7 cellular contexts compared by ENCODE assay signal in genomic region chr21:6138244-6139136, GRCh38.
DNase-seq lines count a peak whose midpoint lies in the region; ATAC-seq and TF ChIP-seq lines count a peak whose summit lies in the region.
"Not testable (repeated sequence)": the region's sequence is repeated elsewhere in the genome, so short reads cannot be mapped to it uniquely, and the experiment has no call there.

No MANE protein-coding gene starts in this region.

- not testable (repeated sequence) for H3K36me3 Mint-ChIP-seq in activated CD8-positive, alpha-beta T cell treated with anti-CD3 and anti-CD28 coated beads, Interleukin-2, amount 10 ng/mL, durations not matched to agents 7 days and 5 days (ENCODE audit: low read depth); central memory CD8-positive, alpha-beta T cell (ENCODE audit: insufficient read depth)

- H3K27ac Mint-ChIP-seq in activated CD8-positive, alpha-beta T cell treated with anti-CD3 and anti-CD28 coated beads, Interleukin-2, amount 10 ng/mL, durations not matched to agents 7 days and 5 days; central memory CD8-positive, alpha-beta T cell (ENCODE audit: low read depth): not testable (repeated sequence)

- H3K9me3 ChIP-seq in left lung: not testable (repeated sequence)

- TF ChIP-seq CTCF in left lung (IDR thresholded peaks at IDR 0.05): not testable (repeated sequence)

- H3K27ac ChIP-seq in left lung: not testable (repeated sequence)

- H3K27me3 ChIP-seq in left lung: not testable (repeated sequence)

- intact Hi-C loops in left lung (cut with DNase I); sciatic nerve (cut with DNase I): not testable (repeated sequence)

- not testable (repeated sequence) for DNase-seq in activated CD8-positive, alpha-beta T cell treated with anti-CD3 and anti-CD28 coated beads, Interleukin-2, amount 10 ng/mL, durations not matched to agents 7 days and 5 days; central memory CD8-positive, alpha-beta T cell (ENCODE audit: low spot score in 2 of 2); left lung; sciatic nerve (ENCODE audit: low spot score)

- H3K9me3 Mint-ChIP-seq in activated CD8-positive, alpha-beta T cell treated with anti-CD3 and anti-CD28 coated beads, Interleukin-2, amount 10 ng/mL, durations not matched to agents 7 days and 5 days (ENCODE audit: insufficient read depth); central memory CD8-positive, alpha-beta T cell: not testable (repeated sequence)

- POLR2A ChIA-PET in activated CD8-positive, alpha-beta T cell treated with anti-CD3 and anti-CD28 coated beads, Interleukin-2, amount 10 ng/mL, durations not matched to agents 7 days and 5 days (lab: Charles Lee): not testable (repeated sequence)

- not testable (repeated sequence) for H3K36me3 ChIP-seq in left lung

- not testable (repeated sequence) for H3K4me1 ChIP-seq in left lung

- H3K27me3 Mint-ChIP-seq in activated CD8-positive, alpha-beta T cell treated with anti-CD3 and anti-CD28 coated beads, Interleukin-2, amount 10 ng/mL, durations not matched to agents 7 days and 5 days (ENCODE audit: low read depth); central memory CD8-positive, alpha-beta T cell: not testable (repeated sequence)

- not testable (repeated sequence) for H3K4me1 Mint-ChIP-seq in activated CD8-positive, alpha-beta T cell treated with anti-CD3 and anti-CD28 coated beads, Interleukin-2, amount 10 ng/mL, durations not matched to agents 7 days and 5 days (ENCODE audit: low read depth); central memory CD8-positive, alpha-beta T cell

- H3K4me3 Mint-ChIP-seq in activated CD8-positive, alpha-beta T cell treated with anti-CD3 and anti-CD28 coated beads, Interleukin-2, amount 10 ng/mL, durations not matched to agents 7 days and 5 days; central memory CD8-positive, alpha-beta T cell: not testable (repeated sequence)

- not testable (repeated sequence) for H3K4me3 ChIP-seq in left lung

- CTCF ChIA-PET in activated CD8-positive, alpha-beta T cell treated with anti-CD3 and anti-CD28 coated beads, Interleukin-2, amount 10 ng/mL, durations not matched to agents 7 days and 5 days (lab: Charles Lee): not testable (repeated sequence)

- peak; percentile 56 for ATAC-seq in GM18517 (IDR thresholded peaks at IDR 0.05; ENCODE audit: unreplicated experiment)
- ATAC-seq in GM21528 (IDR thresholded peaks at IDR 0.05; ENCODE audit: low FRiP score, unreplicated experiment): peak; percentile 52
- ATAC-seq in HG03378 (IDR thresholded peaks at IDR 0.05; ENCODE audit: unreplicated experiment): peak; percentile 50
- ATAC-seq in activated CD8-positive, alpha-beta T cell treated with anti-CD3 and anti-CD28 coated beads, Interleukin-2, amount 10 ng/mL, durations not matched to agents 7 days and 5 days: peak; percentile 74
- peak; percentile 63 for ATAC-seq in central memory CD8-positive, alpha-beta T cell (replicated peaks; ENCODE audit: extremely low read depth, poor library complexity, severe bottlenecking)
- ATAC-seq in left lung: peak; percentile 37
- ATAC-seq in sciatic nerve: peak; percentile 44
